ENCODE assay signal across 7 cellular contexts in the genomic region with DNA sequence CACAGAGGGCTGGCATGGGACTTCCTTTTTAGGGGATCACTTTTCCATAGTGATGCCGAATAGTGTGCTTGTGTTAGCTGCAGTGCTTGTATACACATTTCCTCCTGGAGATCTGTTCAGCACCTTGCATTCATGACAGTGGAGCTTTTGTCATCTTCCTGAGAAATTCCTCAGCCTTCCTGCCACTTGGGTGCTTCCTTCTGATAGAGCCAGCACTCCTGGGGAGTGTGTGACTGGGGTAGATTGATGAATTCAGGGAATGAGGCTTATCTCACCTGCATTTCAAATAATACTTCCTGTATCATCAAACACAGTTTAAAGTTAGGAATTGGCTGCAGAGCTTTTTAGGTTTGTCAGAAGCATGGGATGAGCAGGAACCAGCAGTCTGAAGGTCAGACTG. TPM values are rescaled to one million over a fixed set of nuclear protein-coding genes. Genes with fewer than 3 reads are reported as not detected.
"Had no signal": no experiment of that assay in that cellular context is flagged by ENCODE, and none has a peak within 500 bp of the region (broad histone marks: within the 10 kb centered on the region; RNA-seq: fewer than 3 reads in every experiment).

No MANE protein-coding gene starts in this region.

- DNase-seq: H9, HCEC 1CT, IMR-90 had no signal

- H3K9me3 Mint-ChIP-seq: GM23338, H9 had no signal

- ATAC-seq: GM23338, K562 had no signal

- H3K27ac Mint-ChIP-seq: GM23338 had no signal

- H2AFZ ChIP-seq: GM23338 had no signal

- H3K4me2 ChIP-seq: GM23338 had no signal

- H3K4me3 Mint-ChIP-seq: GM23338, H9 had no signal

- H3K4me3 ChIP-seq: GM23338, K562 had no signal

RNA-seq across cellular contexts. Expression of a gene that starts 48.8 kb away (rescaled TPM):
- total RNA-seq: GM23338, H1, H9, HT-29, IMR-90, K562 had no signal
- polyA plus RNA-seq: GM23338, H1, IMR-90, K562 had no signal
